Comparison of ENCODE assay signal across 33 cellular contexts in the genomic region with DNA sequence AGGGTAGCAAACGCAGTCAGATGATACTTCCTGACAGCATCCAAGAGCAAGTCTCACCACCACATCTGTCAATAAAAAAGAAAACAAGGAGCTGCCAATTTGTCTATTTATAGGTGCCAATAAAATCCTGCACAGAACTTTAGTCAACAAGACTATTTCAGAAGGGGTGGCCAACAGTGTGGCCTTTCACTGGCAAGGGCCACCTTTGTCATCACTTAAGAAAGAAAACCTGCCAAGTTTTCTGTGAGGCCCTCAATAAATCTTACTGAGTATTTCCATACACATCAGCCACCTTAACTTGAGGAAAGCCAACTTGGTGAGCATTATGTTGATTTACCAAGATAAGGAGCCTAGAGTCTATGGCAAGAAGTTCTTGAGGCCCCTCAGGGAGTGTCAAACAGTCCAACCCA.
DNase-seq lines count a peak whose midpoint lies in the region; ATAC-seq, FAIRE-seq and TF ChIP-seq lines count a peak whose summit lies in the region.
"Had no signal": no experiment of that assay in that cellular context is flagged by ENCODE, and none has a peak within 500 bp of the region (broad histone marks: within the 10 kb centered on the region; RNA-seq: fewer than 3 reads in every experiment).

No MANE protein-coding gene starts in this region.

- H2AK5ac ChIP-seq in trophoblast cell (ENCODE audit: low read length): peak overlapping the region; percentile 96

- H3K79me2 ChIP-seq in astrocyte (ENCODE audit: insufficient read depth, low read length) (no peaks in the 10 kb centered on the region), trophoblast cell (ENCODE audit: control insufficient read depth, insufficient read depth, low read length, poor library complexity) (no peaks in the 10 kb centered on the region)

- no peak overlapping the region for H2AFZ ChIP-seq in astrocyte (ENCODE audit: low read depth, low read length)
- no peak overlapping the region for H2AFZ ChIP-seq in trophoblast cell (ENCODE audit: insufficient read depth, low read length, poor library complexity)
- H2AFZ ChIP-seq: GM23338 had no signal

- peak overlapping the region; percentile 98 for H2BK12ac ChIP-seq in trophoblast cell (ENCODE audit: low read length)

- H3K4me3 ChIP-seq in astrocyte (ENCODE audit: insufficient read depth, low read depth, low read length): no peak overlapping the region
- no peak overlapping the region for H3K4me3 ChIP-seq in trophoblast cell (ENCODE audit: low read depth, low read length)
- H3K4me3 ChIP-seq in upper lobe of left lung: no peak overlapping the region
- H3K4me3 ChIP-seq in thyroid gland (replicated peaks in 1 of 3): no peak overlapping the region
- H3K4me3 ChIP-seq: cardiac muscle cell, gastroesophageal sphincter, GM23338, right lobe of liver, upper lobe of right lung had no signal

- no peak overlapping the region for H3K4me2 ChIP-seq in astrocyte (ENCODE audit: low read length)
- H3K4me2 ChIP-seq in trophoblast cell (ENCODE audit: low read length): no peak overlapping the region
- H3K4me2 ChIP-seq: GM23338 had no signal

- peak; percentile 37 for ATAC-seq in activated naive CD8-positive, alpha-beta T cell treated with anti-CD3 and anti-CD28 coated beads, Interleukin-2, amount 50 U/mL, for 24 hours
- ATAC-seq in upper lobe of left lung (ENCODE audit: low FRiP score in 2 of 2) (no peak), GM18861 (IDR thresholded peaks at IDR 0.05; ENCODE audit: unreplicated experiment) (no peak)
- ATAC-seq: gastroesophageal sphincter; GM23338; left cardiac atrium; right lobe of liver; stimulated activated effector memory CD8-positive, alpha-beta T cell treated with anti-CD3 and anti-CD28 coated beads, Interleukin-12 subunit alpha, Interleukin-12 subunit beta, amount 100 ng/mL, for 72 hours had no signal

- H2BK120ac ChIP-seq in trophoblast cell (ENCODE audit: insufficient read depth, low read length, poor library complexity): peak overlapping the region; percentile 90

- H3K4ac ChIP-seq in trophoblast cell (ENCODE audit: low read depth, low read length): no peak overlapping the region

- peaks cover 37% of the 10 kb centered on the region for H3K79me1 ChIP-seq in trophoblast cell (ENCODE audit: low read length)

- H3K9ac ChIP-seq in astrocyte (ENCODE audit: low read length) (no peak overlapping the region), trophoblast cell (ENCODE audit: low read length) (no peak overlapping the region)

- H3K27ac ChIP-seq in astrocyte (ENCODE audit: low read depth, low read length) (no peak overlapping the region), trophoblast cell (ENCODE audit: low read depth, low read length) (no peak overlapping the region), upper lobe of left lung (no peak overlapping the region), thyroid gland (no peak overlapping the region)
- H3K27ac ChIP-seq: cardiac muscle cell, gastroesophageal sphincter, right lobe of liver, upper lobe of right lung had no signal

- peaks cover 50% of the 10 kb centered on the region for H3K27me3 Mint-ChIP-seq in activated naive CD8-positive, alpha-beta T cell treated with anti-CD3 and anti-CD28 coated beads, Interleukin-2, amount 50 U/mL, for 24 hours
- H3K27me3 Mint-ChIP-seq in activated naive CD8-positive, alpha-beta T cell treated with anti-CD3 and anti-CD28 coated beads for 36 hours: peaks cover 47% of the 10 kb centered on the region
- H3K27me3 Mint-ChIP-seq in astrocyte (ENCODE audit: low read depth, unreplicated experiment): no peaks in the 10 kb centered on the region

- H3K18ac ChIP-seq in trophoblast cell (ENCODE audit: low read length): no peak overlapping the region

- intact Hi-C loops in thyroid gland (cut with DNase I): no loop called here

- H3K9me3 Mint-ChIP-seq in activated naive CD8-positive, alpha-beta T cell treated with anti-CD3 and anti-CD28 coated beads, Interleukin-2, amount 50 U/mL, for 24 hours: no peaks in the 10 kb centered on the region
- H3K9me3 Mint-ChIP-seq in activated naive CD8-positive, alpha-beta T cell treated with anti-CD3 and anti-CD28 coated beads for 36 hours: no peaks in the 10 kb centered on the region
- H3K9me3 Mint-ChIP-seq in astrocyte (ENCODE audit: unreplicated experiment): peaks cover 3% of the 10 kb centered on the region
- H3K9me3 Mint-ChIP-seq: GM23338; stimulated activated effector memory CD8-positive, alpha-beta T cell treated with anti-CD3 and anti-CD28 coated beads, Interleukin-12 subunit alpha, Interleukin-12 subunit beta, amount 100 ng/mL, for 72 hours had no signal

- peak overlapping the region; percentile 69 for H2BK5ac ChIP-seq in trophoblast cell (ENCODE audit: low read depth, low read length, poor library complexity)

- H3K4me1 Mint-ChIP-seq in activated naive CD8-positive, alpha-beta T cell treated with anti-CD3 and anti-CD28 coated beads, Interleukin-2, amount 50 U/mL, for 24 hours: peaks cover 24% of the 10 kb centered on the region
- peaks cover 18% of the 10 kb centered on the region for H3K4me1 Mint-ChIP-seq in activated naive CD8-positive, alpha-beta T cell treated with anti-CD3 and anti-CD28 coated beads for 36 hours
- H3K4me1 Mint-ChIP-seq in astrocyte (ENCODE audit: low read depth, unreplicated experiment): peaks cover 37% of the 10 kb centered on the region

- no peak overlapping the region for H3K4me3 Mint-ChIP-seq in activated naive CD8-positive, alpha-beta T cell treated with anti-CD3 and anti-CD28 coated beads, Interleukin-2, amount 50 U/mL, for 24 hours
- H3K4me3 Mint-ChIP-seq in activated naive CD8-positive, alpha-beta T cell treated with anti-CD3 and anti-CD28 coated beads for 36 hours: no peak overlapping the region
- no peak overlapping the region for H3K4me3 Mint-ChIP-seq in astrocyte (ENCODE audit: unreplicated experiment)
- H3K4me3 Mint-ChIP-seq: activated naive CD8-positive, alpha-beta T cell; GM23338; stimulated activated effector memory CD8-positive, alpha-beta T cell treated with anti-CD3 and anti-CD28 coated beads, Interleukin-12 subunit alpha, Interleukin-12 subunit beta, amount 100 ng/mL, for 72 hours had no signal

- H4K91ac ChIP-seq in trophoblast cell (ENCODE audit: low read depth, low read length): peak overlapping the region; percentile 84

- H3K27me3 ChIP-seq in astrocyte (ENCODE audit: insufficient read depth, low read length): no peaks in the 10 kb centered on the region
- no peaks in the 10 kb centered on the region for H3K27me3 ChIP-seq in trophoblast cell (ENCODE audit: insufficient read depth, low read length)
- no peaks in the 10 kb centered on the region for H3K27me3 ChIP-seq in upper lobe of left lung
- H3K27me3 ChIP-seq in thyroid gland: no peaks in the 10 kb centered on the region
- H3K27me3 ChIP-seq: cardiac muscle cell, gastroesophageal sphincter, right lobe of liver, upper lobe of right lung had no signal

- TF ChIP-seq POLR2A in upper lobe of left lung (IDR thresholded peaks at IDR 0.05): no peak
- no peak for TF ChIP-seq POLR2A in thyroid gland (IDR thresholded peaks at IDR 0.05)

- DNase-seq in activated naive CD8-positive, alpha-beta T cell treated with anti-CD3 and anti-CD28 coated beads, Interleukin-2, amount 50 U/mL, for 24 hours: no peak
- DNase-seq in activated naive CD8-positive, alpha-beta T cell treated with anti-CD3 and anti-CD28 coated beads for 36 hours: no peak
- DNase-seq in astrocyte (ENCODE audit: low read depth) (no peak), trophoblast cell (no peak), NCI-H1694 treated with DMSO at 0.1 percent for 48 hours (lab: John Stamatoyannopoulos, UW) (no peak), upper lobe of left lung (no peak), thyroid gland (no peak)
- DNase-seq: activated CD4-positive, alpha-beta T cell treated with anti-CD3 and anti-CD28 coated beads for 4 hours; activated CD8-positive, alpha-beta memory T cell treated with anti-CD3 and anti-CD28 coated beads for 24 hours; activated effector memory CD4-positive, alpha-beta T cell treated with Interleukin-2 at 50 U/mL for 16 hours; aorta; Calu3; DND-41; effector CD4-positive, alpha-beta T cell; hippocampal formation; KG1; left cardiac atrium; NCI-H1417 treated with DMSO at 0.1 percent for 48 hours; NCI-H2081; NCI-H526 treated with DMSO at 0.1 percent for 48 hours; right lobe of liver; SIG-M5; SW 1271; T-helper 9 cell; upper lobe of right lung had no signal

- no peak overlapping the region for H4K8ac ChIP-seq in trophoblast cell (ENCODE audit: low read depth, low read length)

- H3K14ac ChIP-seq in trophoblast cell (ENCODE audit: low read length): peak overlapping the region; percentile 85

- no peaks in the 10 kb centered on the region for H3K36me3 Mint-ChIP-seq in activated naive CD8-positive, alpha-beta T cell treated with anti-CD3 and anti-CD28 coated beads, Interleukin-2, amount 50 U/mL, for 24 hours (ENCODE audit: low read depth)
- H3K36me3 Mint-ChIP-seq in activated naive CD8-positive, alpha-beta T cell treated with anti-CD3 and anti-CD28 coated beads for 36 hours: no peaks in the 10 kb centered on the region
- no peaks in the 10 kb centered on the region for H3K36me3 Mint-ChIP-seq in astrocyte (ENCODE audit: low read depth, unreplicated experiment)
- H3K36me3 Mint-ChIP-seq: activated naive CD8-positive, alpha-beta T cell; stimulated activated effector memory CD8-positive, alpha-beta T cell treated with anti-CD3 and anti-CD28 coated beads, Interleukin-12 subunit alpha, Interleukin-12 subunit beta, amount 100 ng/mL, for 72 hours had no signal

- FAIRE-seq in astrocyte (lab: Jason Lieb, UNC): no peak
- FAIRE-seq: A204.1, colon had no signal

- WGBS in trophoblast cell (ENCODE audit: extremely low coverage, insufficient coverage, insufficient read length): no CpG with 5 or more reads among the region's 1 CpG
- WGBS in upper lobe of left lung, 2 donors: 69 to 73% methylated on average over 1 of the region's 1 CpG
- 93 to 97% methylated on average over 1 of the region's 1 CpG for WGBS in thyroid gland, 2 donors

- peaks cover 22% of the 10 kb centered on the region for H3K4me1 ChIP-seq in astrocyte (ENCODE audit: insufficient read depth, low read length)
- H3K4me1 ChIP-seq in trophoblast cell (ENCODE audit: control insufficient read depth in 1 of 2, insufficient read depth in 2 of 2, low read length in 2 of 2): peaks cover 12 to 20% of the 10 kb centered on the region in 2 experiments
- peaks cover 0 to 5% (median 0%) of the 10 kb centered on the region in 4 donors for H3K4me1 ChIP-seq in upper lobe of left lung
- peaks cover 6 to 13% of the 10 kb centered on the region in 2 donors for H3K4me1 ChIP-seq in thyroid gland
- H3K4me1 ChIP-seq: gastroesophageal sphincter, right lobe of liver, upper lobe of right lung had no signal

- TF ChIP-seq CTCF in astrocyte (IDR thresholded peaks at IDR 0.05; ENCODE audit: insufficient read depth, low read depth, low read length) (no peak), upper lobe of left lung (IDR thresholded peaks at IDR 0.05) (no peak), thyroid gland (IDR thresholded peaks at IDR 0.05) (no peak)

- H3K27ac Mint-ChIP-seq in activated naive CD8-positive, alpha-beta T cell treated with anti-CD3 and anti-CD28 coated beads, Interleukin-2, amount 50 U/mL, for 24 hours: no peak overlapping the region
- no peak overlapping the region for H3K27ac Mint-ChIP-seq in activated naive CD8-positive, alpha-beta T cell treated with anti-CD3 and anti-CD28 coated beads for 36 hours
- peak overlapping the region; percentile 99 for H3K27ac Mint-ChIP-seq in astrocyte (ENCODE audit: unreplicated experiment)
- H3K27ac Mint-ChIP-seq: activated naive CD8-positive, alpha-beta T cell; GM23338; stimulated activated effector memory CD8-positive, alpha-beta T cell treated with anti-CD3 and anti-CD28 coated beads, Interleukin-12 subunit alpha, Interleukin-12 subunit beta, amount 100 ng/mL, for 72 hours had no signal

- H3K23ac ChIP-seq in trophoblast cell (ENCODE audit: low read length): no peak overlapping the region

- no peaks in the 10 kb centered on the region for H3K36me3 ChIP-seq in astrocyte (ENCODE audit: insufficient read depth, low read length)
- no peaks in the 10 kb centered on the region for H3K36me3 ChIP-seq in trophoblast cell (ENCODE audit: control insufficient read depth in 1 of 2, insufficient read depth in 2 of 2, low read length in 2 of 2)
- no peaks in the 10 kb centered on the region for H3K36me3 ChIP-seq in upper lobe of left lung
- H3K36me3 ChIP-seq in thyroid gland: no peaks in the 10 kb centered on the region
- H3K36me3 ChIP-seq: cardiac muscle cell, gastroesophageal sphincter, right lobe of liver, upper lobe of right lung had no signal

- H4K20me1 ChIP-seq in astrocyte (ENCODE audit: insufficient read depth, low read length): no peaks in the 10 kb centered on the region

- no peak for TF ChIP-seq EP300 in upper lobe of left lung (IDR thresholded peaks at IDR 0.05)

- H3K9me3 ChIP-seq in astrocyte (ENCODE audit: insufficient read depth, low read depth, low read length) (no peaks in the 10 kb centered on the region), trophoblast cell (ENCODE audit: insufficient read depth, low read depth, low read length) (no peaks in the 10 kb centered on the region), upper lobe of left lung (no peaks in the 10 kb centered on the region), thyroid gland (no peaks in the 10 kb centered on the region)
- H3K9me3 ChIP-seq: gastroesophageal sphincter, right lobe of liver, upper lobe of right lung had no signal

- H4K12ac ChIP-seq in trophoblast cell (ENCODE audit: low read depth, low read length): no peak overlapping the region
